In the genomic region with DNA sequence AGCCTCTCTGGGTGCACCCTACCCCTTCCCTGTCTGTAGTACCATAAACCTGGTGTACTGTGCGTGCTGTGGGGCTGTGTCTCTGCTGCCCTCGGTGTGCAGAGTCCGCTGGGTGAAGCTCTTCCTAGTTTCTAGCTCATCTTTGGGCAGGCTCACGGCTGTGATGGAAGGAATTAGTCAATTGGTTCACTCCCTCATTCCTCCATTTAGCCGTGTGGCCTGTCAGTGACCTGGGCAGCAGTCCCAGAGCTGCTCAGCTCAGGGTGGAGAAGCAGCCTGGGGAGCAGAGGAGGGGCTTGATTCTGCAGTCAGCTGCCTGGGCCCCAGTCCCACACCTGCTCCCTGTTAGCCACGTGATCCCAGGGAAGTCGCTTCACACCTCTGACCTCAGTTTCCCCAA, we compare ENCODE assay signal across 18 cellular contexts.
DNase-seq lines count a peak whose midpoint lies in the region; ATAC-seq and TF ChIP-seq lines count a peak whose summit lies in the region.
"Had no signal": no experiment of that assay in that cellular context is flagged by ENCODE, and none has a peak within 500 bp of the region (broad histone marks: within the 10 kb centered on the region; RNA-seq: fewer than 3 reads in every experiment).

No MANE protein-coding gene starts in this region.

- CTCF ChIA-PET in GM10248 (lab: Yijun Ruan, JAX), result interaction anchor here (0.7 kb wide), 1 partner anchor 11 kb away, joined by 3 read pairs; no protein-coding TSS in a partner anchor

- no peaks in the 10 kb centered on the region for H3K9me3 Mint-ChIP-seq in progenitor cell of endocrine pancreas (ENCODE audit: low read depth)
- H3K9me3 Mint-ChIP-seq: activated naive CD8-positive, alpha-beta T cell treated with anti-CD3 and anti-CD28 coated beads, Interleukin-2, amount 10 ng/mL, durations not matched to agents 7 days and 5 days had no signal

- H3K27me3 ChIP-seq in BLaER1 (no peaks in the 10 kb centered on the region), heart left ventricle (peaks cover 0 to 18% (median 0%) of the 10 kb centered on the region in 9 donors), psoas muscle (ENCODE audit: insufficient read depth in 3 of 3, low read length in 2 of 3) (no peaks in the 10 kb centered on the region)

- DNase-seq in RPMI7951 (ENCODE audit: low read depth) (peak; percentile 25), heart left ventricle (peak in 3 of 5 donors; percentile 48 to 57 (median 57)), psoas muscle (peak; percentile 29 to 73), GM13977 (ENCODE audit: low spot score) (no peak), GM10248 (ENCODE audit: extremely low spot score) (no peak), progenitor cell of endocrine pancreas (ENCODE audit: low spot score, unreplicated experiment) (no peak)
- no peak for DNase-seq in stimulated activated CD4-positive, alpha-beta T cell treated with anti-CD3 and anti-CD28 coated beads, Interleukin-2, amount 100 ng/mL, for 24 hours
- DNase-seq: activated B cell treated with CpG ODN at 0.5 μM for 24 hours; activated naive CD8-positive, alpha-beta T cell treated with anti-CD3 and anti-CD28 coated beads, Interleukin-2, amount 10 ng/mL, durations not matched to agents 7 days and 5 days; activated T-cell treated with anti-CD3 and anti-CD28 coated beads, Interleukin-2, amount 50 U/mL, for 72 hours; mesendoderm; NCI-H1930; NCI-H510A treated with DMSO at 0.1 percent for 48 hours; stimulated activated CD4-positive, alpha-beta T cell treated with anti-CD3 and anti-CD28 coated beads, Interleukin-15, amount 100 ng/mL, for 24 hours; T-helper 2 cell had no signal

- H3K36me3 ChIP-seq in BLaER1, result no peaks in the 10 kb centered on the region
- no peaks in the 10 kb centered on the region for H3K36me3 ChIP-seq in heart left ventricle
- H3K36me3 ChIP-seq in psoas muscle (ENCODE audit: insufficient read depth in 1 of 2, low read depth in 1 of 2), result no peaks in the 10 kb centered on the region
- H3K36me3 ChIP-seq: tibial artery had no signal

- H3K4me1 ChIP-seq in BLaER1, result peaks cover 64% of the 10 kb centered on the region
- H3K4me1 ChIP-seq in heart left ventricle, result peaks cover 0 to 6% (median 0%) of the 10 kb centered on the region in 12 donors
- H3K4me1 ChIP-seq in psoas muscle, result peaks cover 17% of the 10 kb centered on the region
- H3K4me1 ChIP-seq: tibial artery had no signal

- H3K27ac ChIP-seq in BLaER1 (no peak overlapping the region), heart left ventricle (no peak overlapping the region), psoas muscle (no peak overlapping the region)
- H3K27ac ChIP-seq: tibial artery had no signal

- H3K27me3 Mint-ChIP-seq in progenitor cell of endocrine pancreas, result peaks cover 12% of the 10 kb centered on the region

- H3K4me1 Mint-ChIP-seq in progenitor cell of endocrine pancreas (ENCODE audit: low read depth), result no peaks in the 10 kb centered on the region
- H3K4me1 Mint-ChIP-seq: activated B cell treated with CpG ODN at 0.5 μM for 24 hours; activated naive CD8-positive, alpha-beta T cell treated with anti-CD3 and anti-CD28 coated beads, Interleukin-2, amount 10 ng/mL, durations not matched to agents 7 days and 5 days; stimulated activated memory B cell treated with anti-CD40 and anti-IgM and Interleukin-4, amounts not matched to agents 10 μg/mL and 1 μg/mL and 100 μg/mL, for 72 hours had no signal

- POLR2A ChIA-PET in GM10248 (lab: Yijun Ruan, JAX), result no interaction called here

- no peaks in the 10 kb centered on the region for H4K20me1 ChIP-seq in BLaER1

- 47 to 59% (median 53%) methylated on average over 7 of the region's 7 CpGs for WGBS in heart left ventricle, 4 donors
- WGBS in psoas muscle, 3 donors, result 26 to 38% (median 31%) methylated on average over 7 of the region's 7 CpGs

- peak overlapping the region; percentile 71; the same call in 1 of the 2 replicates for H3K4me2 ChIP-seq in BLaER1

- no peak overlapping the region for H3K4me3 Mint-ChIP-seq in progenitor cell of endocrine pancreas (ENCODE audit: low read depth)
- H3K4me3 Mint-ChIP-seq: activated B cell treated with CpG ODN at 0.5 μM for 24 hours; activated naive CD8-positive, alpha-beta T cell treated with anti-CD3 and anti-CD28 coated beads, Interleukin-2, amount 10 ng/mL, durations not matched to agents 7 days and 5 days; activated T-cell treated with anti-CD3 and anti-CD28 coated beads, Interleukin-2, amount 50 U/mL, for 72 hours; stimulated activated memory B cell treated with anti-CD40 and anti-IgM and Interleukin-4, amounts not matched to agents 10 μg/mL and 1 μg/mL and 100 μg/mL, for 72 hours had no signal

- no peak overlapping the region for H3K9ac ChIP-seq in BLaER1

- intact Hi-C loops in heart left ventricle (cut with DNase I) (no loop called here), psoas muscle (cut with DNase I) (no loop called here)

- no peaks in the 10 kb centered on the region for H3K36me3 Mint-ChIP-seq in progenitor cell of endocrine pancreas (ENCODE audit: insufficient read depth)
- H3K36me3 Mint-ChIP-seq: activated naive CD8-positive, alpha-beta T cell treated with anti-CD3 and anti-CD28 coated beads, Interleukin-2, amount 10 ng/mL, durations not matched to agents 7 days and 5 days; stimulated activated memory B cell treated with anti-CD40 and anti-IgM and Interleukin-4, amounts not matched to agents 10 μg/mL and 1 μg/mL and 100 μg/mL, for 72 hours had no signal

- H3K27ac Mint-ChIP-seq in progenitor cell of endocrine pancreas, result no peak overlapping the region
- H3K27ac Mint-ChIP-seq: activated B cell treated with CpG ODN at 0.5 μM for 24 hours; activated naive CD8-positive, alpha-beta T cell treated with anti-CD3 and anti-CD28 coated beads, Interleukin-2, amount 10 ng/mL, durations not matched to agents 7 days and 5 days; activated T-cell treated with anti-CD3 and anti-CD28 coated beads, Interleukin-2, amount 50 U/mL, for 72 hours; stimulated activated memory B cell treated with anti-CD40 and anti-IgM and Interleukin-4, amounts not matched to agents 10 μg/mL and 1 μg/mL and 100 μg/mL, for 72 hours had no signal

- H3K9me3 ChIP-seq in BLaER1 (peaks cover 8% of the 10 kb centered on the region), heart left ventricle (peaks cover 0 to 23% (median 5%) of the 10 kb centered on the region in 12 donors), psoas muscle (peaks cover 6% of the 10 kb centered on the region)

- in situ Hi-C loops in GM13977 (cut with MboI; ENCODE audit: low pct_unique_long_range_greater_than_20kb, low sequenced_read_pairs, unreplicated experiment), result no loop called here

- H3K4me3 ChIP-seq in BLaER1 (no peak overlapping the region), heart left ventricle (no peak overlapping the region), psoas muscle (no peak overlapping the region)
- H3K4me3 ChIP-seq: tibial artery had no signal

- no peak for TF ChIP-seq POLR2A in heart left ventricle (IDR thresholded peaks at IDR 0.05)

- ATAC-seq in heart left ventricle (peak; percentile 65 to 81 (median 74)), psoas muscle (peak; percentile 34 to 87 (median 80))
- ATAC-seq: activated T-cell treated with anti-CD3 and anti-CD28 coated beads, Interleukin-2, amount 50 U/mL, for 72 hours; stimulated activated memory B cell treated with anti-CD40 and anti-IgM and Interleukin-4, amounts not matched to agents 10 μg/mL and 1 μg/mL and 100 μg/mL, for 72 hours had no signal

- TF ChIP-seq CTCF in heart left ventricle (IDR thresholded peaks at IDR 0.05), result no peak
- no peak for TF ChIP-seq CTCF in psoas muscle (IDR thresholded peaks at IDR 0.05)
- no peak for TF ChIP-seq CTCF in GM13977 (IDR thresholded peaks at IDR 0.05; ENCODE audit: extremely low read depth, insufficient read depth, missing control alignments)
- no peak for TF ChIP-seq CTCF in GM10248 (IDR thresholded peaks at IDR 0.05; ENCODE audit: control extremely low read depth, extremely low read depth, low read depth, missing control alignments)
- no peak for TF ChIP-seq CTCF in progenitor cell of endocrine pancreas (IDR thresholded peaks at IDR 0.05; ENCODE audit: unreplicated experiment)

Comparison
In these comparisons a context has a peak if more than half of its experiments do, and no peak if none do; other contexts are left out.
1. DNase-seq: peak in RPMI7951 (single experiment), heart left ventricle (3 of 5) and psoas muscle (2 of 2); none in stimulated activated CD4-positive, alpha-beta T cell treated with anti-CD3 and anti-CD28 coated beads, Interleukin-2, amount 100 ng/mL, for 24 hours (0 of 2), GM13977 (single experiment), GM10248 (single experiment) and progenitor cell of endocrine pancreas (single experiment).